In genomic region chr2:64453710-64454315, GRCh38 we compare ENCODE assay signal across 1 cellular context.
TF ChIP-seq lines count a peak whose summit lies in the region.

LGALSL (plus strand) TSS chr2:64454162; CDS start chr2:64454546, 384 bp downstream.

TF ChIP-seq in GM12878, 131 proteins besides CTCF, POLR2A, EP300 and RAD21 (continued from another document):
- 0 out of 2 replicates have a peak, but pooled peaks have one; percentile 6 for TF ChIP-seq SMARCA5 (IDR thresholded peaks at IDR 0.05)
